In the genomic region with DNA sequence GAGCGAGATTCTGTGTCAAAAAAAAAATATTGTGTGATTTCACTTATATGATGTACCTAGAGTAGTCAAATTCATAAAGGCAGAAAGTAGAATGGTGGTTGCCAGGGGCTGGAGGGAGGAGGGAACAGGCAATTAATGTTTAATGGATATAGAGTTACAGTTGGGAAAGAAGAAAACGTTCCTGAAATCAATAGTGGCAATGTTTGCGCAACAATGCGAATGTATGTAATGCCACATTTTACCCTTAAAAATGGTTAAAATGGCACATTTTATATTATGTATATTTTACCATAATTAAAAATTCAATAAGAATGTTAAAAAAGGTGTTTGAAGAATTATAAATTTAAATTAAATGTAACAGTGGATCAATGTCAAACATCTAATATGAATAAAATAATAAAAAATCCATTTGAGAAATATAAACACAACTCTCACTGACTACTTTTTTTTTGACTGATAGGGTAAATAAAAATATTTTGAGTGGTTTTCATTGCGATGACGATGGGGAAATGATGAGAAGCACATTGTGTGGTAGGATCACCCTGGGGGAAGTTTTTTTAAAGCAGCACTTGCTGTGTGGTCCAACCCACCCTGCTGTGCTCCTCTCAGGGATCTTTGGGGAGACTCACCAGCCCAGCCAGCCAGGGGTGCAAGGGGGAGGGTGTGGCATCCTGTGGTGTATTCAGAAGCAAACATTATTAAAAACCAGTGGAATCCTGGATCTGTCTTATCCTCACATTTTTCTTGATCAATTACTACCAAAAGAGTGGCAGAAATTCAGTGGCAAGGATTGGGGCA, we compare ENCODE assay signal across 15 cellular contexts. TPM values are rescaled to one million over a fixed set of nuclear protein-coding genes. Genes with fewer than 3 reads are reported as not detected.
A peak's percentile ranks its signal among the peaks of the same experiment; 100 is the strongest.
DNase-seq lines count a peak whose midpoint lies in the region; ATAC-seq and TF ChIP-seq lines count a peak whose summit lies in the region.
"Had no signal": no experiment of that assay in that cellular context is flagged by ENCODE, and none has a peak within 500 bp of the region (broad histone marks: within the 10 kb centered on the region; RNA-seq: fewer than 3 reads in every experiment).

No MANE protein-coding gene starts in this region.

- H3K4me1 Mint-ChIP-seq in activated CD4-positive, alpha-beta T cell treated with anti-CD3 and anti-CD28 coated beads, Interleukin-2, amount 10 ng/mL, durations not matched to agents 24 days and 14 days, result peaks cover 67% of the 10 kb centered on the region
- H3K4me1 Mint-ChIP-seq in activated naive CD8-positive, alpha-beta T cell treated with anti-CD3 and anti-CD28 coated beads for 36 hours, result peaks cover 86% of the 10 kb centered on the region
- H3K4me1 Mint-ChIP-seq in stimulated activated effector memory CD8-positive, alpha-beta T cell treated with anti-CD3 and anti-CD28 coated beads, Interleukin-12 subunit alpha, Interleukin-12 subunit beta, amount 100 ng/mL, for 72 hours, result peaks cover 76% of the 10 kb centered on the region
- H3K4me1 Mint-ChIP-seq in mesothelial cell of epicardium, result peaks cover 14% of the 10 kb centered on the region

- peak; percentile 42 for DNase-seq in activated CD4-positive, alpha-beta T cell treated with anti-CD3 and anti-CD28 coated beads for 48 hours
- no peak for DNase-seq in activated CD4-positive, alpha-beta T cell treated with anti-CD3 and anti-CD28 coated beads, Interleukin-2, amount 50 U/mL, for 48 hours
- peak; percentile 81 for DNase-seq in activated CD4-positive, alpha-beta T cell treated with anti-CD3 and anti-CD28 coated beads, Interleukin-2, amount 10 ng/mL, durations not matched to agents 24 days and 14 days
- no peak for DNase-seq in activated naive CD8-positive, alpha-beta T cell treated with anti-CD3 and anti-CD28 coated beads for 36 hours
- DNase-seq in stimulated activated effector memory CD8-positive, alpha-beta T cell treated with anti-CD3 and anti-CD28 coated beads, Interleukin-12 subunit alpha, Interleukin-12 subunit beta, amount 100 ng/mL, for 72 hours (ENCODE audit: low spot score in 2 of 2), result no peak
- DNase-seq in mesothelial cell of epicardium (ENCODE audit: low spot score in 2 of 2, unreplicated experiment in 2 of 2), result no peak
- DNase-seq in germinal center (ENCODE audit: low spot score), result no peak
- DNase-seq: 8988T, NCI-H1436, NCI-H226 had no signal

- H3K9me3 Mint-ChIP-seq in activated CD4-positive, alpha-beta T cell treated with anti-CD3 and anti-CD28 coated beads, Interleukin-2, amount 10 ng/mL, durations not matched to agents 24 days and 14 days, result no peaks in the 10 kb centered on the region
- H3K9me3 Mint-ChIP-seq in activated naive CD8-positive, alpha-beta T cell treated with anti-CD3 and anti-CD28 coated beads for 36 hours, result peaks cover 5% of the 10 kb centered on the region
- H3K9me3 Mint-ChIP-seq in stimulated activated effector memory CD8-positive, alpha-beta T cell treated with anti-CD3 and anti-CD28 coated beads, Interleukin-12 subunit alpha, Interleukin-12 subunit beta, amount 100 ng/mL, for 72 hours, result no peaks in the 10 kb centered on the region
- peaks cover 3% of the 10 kb centered on the region for H3K9me3 Mint-ChIP-seq in mesothelial cell of epicardium
- H3K9me3 Mint-ChIP-seq: dendritic cell treated with granulocyte-macrophage colony-stimulating factor and Interleukin-4, amounts not matched to agents 40 ng/mL and 50 ng/mL, for 4 days had no signal

- H3K36me3 Mint-ChIP-seq in activated CD4-positive, alpha-beta T cell treated with anti-CD3 and anti-CD28 coated beads, Interleukin-2, amount 10 ng/mL, durations not matched to agents 24 days and 14 days (ENCODE audit: low read depth), result no peaks in the 10 kb centered on the region
- H3K36me3 Mint-ChIP-seq in activated naive CD8-positive, alpha-beta T cell treated with anti-CD3 and anti-CD28 coated beads for 36 hours, result peaks cover 11% of the 10 kb centered on the region
- H3K36me3 Mint-ChIP-seq in stimulated activated effector memory CD8-positive, alpha-beta T cell treated with anti-CD3 and anti-CD28 coated beads, Interleukin-12 subunit alpha, Interleukin-12 subunit beta, amount 100 ng/mL, for 72 hours, result peaks cover 11% of the 10 kb centered on the region
- no peaks in the 10 kb centered on the region for H3K36me3 Mint-ChIP-seq in mesothelial cell of epicardium

- H3K27ac Mint-ChIP-seq in activated CD4-positive, alpha-beta T cell treated with anti-CD3 and anti-CD28 coated beads, Interleukin-2, amount 10 ng/mL, durations not matched to agents 24 days and 14 days, result peak overlapping the region; percentile 92
- H3K27ac Mint-ChIP-seq in activated naive CD8-positive, alpha-beta T cell treated with anti-CD3 and anti-CD28 coated beads for 36 hours, result peak overlapping the region; percentile 95
- peak overlapping the region; percentile 58 for H3K27ac Mint-ChIP-seq in stimulated activated effector memory CD8-positive, alpha-beta T cell treated with anti-CD3 and anti-CD28 coated beads, Interleukin-12 subunit alpha, Interleukin-12 subunit beta, amount 100 ng/mL, for 72 hours
- no peak overlapping the region for H3K27ac Mint-ChIP-seq in mesothelial cell of epicardium
- H3K27ac Mint-ChIP-seq: dendritic cell treated with granulocyte-macrophage colony-stimulating factor and Interleukin-4, amounts not matched to agents 40 ng/mL and 50 ng/mL, for 4 days; progenitor cell of endocrine pancreas had no signal

- intact Hi-C loops in activated CD4-positive, alpha-beta T cell treated with anti-CD3 and anti-CD28 coated beads, Interleukin-2, amount 10 ng/mL, durations not matched to agents 24 days and 14 days (cut with micrococcal nuclease), result loop anchor here (5.0 to 10.0 kb wide), 4 partner anchors 162 to 1620 kb away; a partner anchor contains a TSS

- no peaks in the 10 kb centered on the region for H3K27me3 Mint-ChIP-seq in activated CD4-positive, alpha-beta T cell treated with anti-CD3 and anti-CD28 coated beads, Interleukin-2, amount 10 ng/mL, durations not matched to agents 24 days and 14 days
- no peaks in the 10 kb centered on the region for H3K27me3 Mint-ChIP-seq in activated naive CD8-positive, alpha-beta T cell treated with anti-CD3 and anti-CD28 coated beads for 36 hours
- H3K27me3 Mint-ChIP-seq in mesothelial cell of epicardium (ENCODE audit: low read depth), result no peaks in the 10 kb centered on the region
- H3K27me3 Mint-ChIP-seq: dendritic cell treated with granulocyte-macrophage colony-stimulating factor and Interleukin-4, amounts not matched to agents 40 ng/mL and 50 ng/mL, for 4 days; progenitor cell of endocrine pancreas had no signal

- peak overlapping the region; percentile 68 for H3K4me3 Mint-ChIP-seq in activated CD4-positive, alpha-beta T cell treated with anti-CD3 and anti-CD28 coated beads, Interleukin-2, amount 10 ng/mL, durations not matched to agents 24 days and 14 days
- H3K4me3 Mint-ChIP-seq in activated naive CD8-positive, alpha-beta T cell treated with anti-CD3 and anti-CD28 coated beads for 36 hours, result peak overlapping the region; percentile 63
- peak overlapping the region; percentile 35 for H3K4me3 Mint-ChIP-seq in stimulated activated effector memory CD8-positive, alpha-beta T cell treated with anti-CD3 and anti-CD28 coated beads, Interleukin-12 subunit alpha, Interleukin-12 subunit beta, amount 100 ng/mL, for 72 hours
- H3K4me3 Mint-ChIP-seq in mesothelial cell of epicardium, result no peak overlapping the region
- H3K4me3 Mint-ChIP-seq: dendritic cell treated with granulocyte-macrophage colony-stimulating factor and Interleukin-4, amounts not matched to agents 40 ng/mL and 50 ng/mL, for 4 days had no signal

- no peak for ATAC-seq in stimulated activated effector memory CD8-positive, alpha-beta T cell treated with anti-CD3 and anti-CD28 coated beads, Interleukin-12 subunit alpha, Interleukin-12 subunit beta, amount 100 ng/mL, for 72 hours
- ATAC-seq in GM21576 (IDR thresholded peaks at IDR 0.05; ENCODE audit: unreplicated experiment), result no peak
- ATAC-seq: Right ventricle myocardium inferior had no signal

- TF ChIP-seq CTCF in mesothelial cell of epicardium (IDR thresholded peaks at IDR 0.05; ENCODE audit: unreplicated experiment), result no peak

RNA-seq across cellular contexts. Expression of a gene that starts 4.3 kb away (rescaled TPM):
- 84.9 and 93.7 TPM in 2 replicates for total RNA-seq in activated CD4-positive, alpha-beta T cell treated with anti-CD3 and anti-CD28 coated beads, Interleukin-2, amount 10 ng/mL, durations not matched to agents 24 days and 14 days
- total RNA-seq in activated naive CD8-positive, alpha-beta T cell treated with anti-CD3 and anti-CD28 coated beads for 36 hours, result 10 to 100 TPM; 71.3 to 74.1 TPM
- 1.2 to 1.6 TPM (median 1.5 TPM) in 3 replicates for total RNA-seq in mesothelial cell of epicardium
- total RNA-seq: kidney epithelial cell, progenitor cell of endocrine pancreas had no signal

Comparison
In these comparisons a context has a peak if more than half of its experiments do, and no peak if none do; other contexts are left out.
1. DNase-seq: peak in activated CD4-positive, alpha-beta T cell treated with anti-CD3 and anti-CD28 coated beads for 48 hours (single experiment) and activated CD4-positive, alpha-beta T cell treated with anti-CD3 and anti-CD28 coated beads, Interleukin-2, amount 10 ng/mL, durations not matched to agents 24 days and 14 days (single experiment); none in activated CD4-positive, alpha-beta T cell treated with anti-CD3 and anti-CD28 coated beads, Interleukin-2, amount 50 U/mL, for 48 hours (0 of 2), activated naive CD8-positive, alpha-beta T cell treated with anti-CD3 and anti-CD28 coated beads for 36 hours (single experiment), stimulated activated effector memory CD8-positive, alpha-beta T cell treated with anti-CD3 and anti-CD28 coated beads, Interleukin-12 subunit alpha, Interleukin-12 subunit beta, amount 100 ng/mL, for 72 hours (0 of 2), mesothelial cell of epicardium (0 of 2) and germinal center (single experiment).
2. RNA of a gene that starts 4.3 kb away (total RNA-seq): 84.9 to 93.7 TPM in activated CD4-positive, alpha-beta T cell treated with anti-CD3 and anti-CD28 coated beads, Interleukin-2, amount 10 ng/mL, durations not matched to agents 24 days and 14 days and 71.3 to 74.1 TPM in activated naive CD8-positive, alpha-beta T cell treated with anti-CD3 and anti-CD28 coated beads for 36 hours; 1.2 to 1.6 TPM in mesothelial cell of epicardium; every median in the first group is over 10 times any median in the second.